ENCODE assay signal across 1 cellular context in the genomic region with DNA sequence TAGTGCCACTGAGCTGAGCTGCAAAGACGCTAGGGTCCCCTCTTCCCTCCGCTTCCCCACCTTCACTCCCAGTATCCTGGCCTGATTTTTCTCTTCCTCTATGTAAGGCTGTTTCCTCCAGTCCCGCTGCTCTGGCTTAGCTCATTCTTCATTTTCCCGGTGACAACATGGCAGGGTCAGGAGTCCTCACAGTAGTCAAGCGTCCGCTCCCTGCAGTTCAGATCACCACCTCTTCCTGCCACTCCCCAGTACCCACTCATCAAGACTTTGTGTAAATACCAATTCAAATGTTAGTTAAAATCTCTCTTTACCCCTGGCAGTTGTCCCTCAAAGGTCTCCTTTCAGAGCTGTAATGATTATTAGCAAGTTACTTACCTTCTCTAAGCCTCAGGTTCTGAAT.
TF ChIP-seq lines count a peak whose summit lies in the region.

No MANE protein-coding gene starts in this region.

TF ChIP-seq in GM23338, 12 proteins besides CTCF, POLR2A, EP300 and RAD21 (continued from another document):
- TF ChIP-seq, protein P1, sequence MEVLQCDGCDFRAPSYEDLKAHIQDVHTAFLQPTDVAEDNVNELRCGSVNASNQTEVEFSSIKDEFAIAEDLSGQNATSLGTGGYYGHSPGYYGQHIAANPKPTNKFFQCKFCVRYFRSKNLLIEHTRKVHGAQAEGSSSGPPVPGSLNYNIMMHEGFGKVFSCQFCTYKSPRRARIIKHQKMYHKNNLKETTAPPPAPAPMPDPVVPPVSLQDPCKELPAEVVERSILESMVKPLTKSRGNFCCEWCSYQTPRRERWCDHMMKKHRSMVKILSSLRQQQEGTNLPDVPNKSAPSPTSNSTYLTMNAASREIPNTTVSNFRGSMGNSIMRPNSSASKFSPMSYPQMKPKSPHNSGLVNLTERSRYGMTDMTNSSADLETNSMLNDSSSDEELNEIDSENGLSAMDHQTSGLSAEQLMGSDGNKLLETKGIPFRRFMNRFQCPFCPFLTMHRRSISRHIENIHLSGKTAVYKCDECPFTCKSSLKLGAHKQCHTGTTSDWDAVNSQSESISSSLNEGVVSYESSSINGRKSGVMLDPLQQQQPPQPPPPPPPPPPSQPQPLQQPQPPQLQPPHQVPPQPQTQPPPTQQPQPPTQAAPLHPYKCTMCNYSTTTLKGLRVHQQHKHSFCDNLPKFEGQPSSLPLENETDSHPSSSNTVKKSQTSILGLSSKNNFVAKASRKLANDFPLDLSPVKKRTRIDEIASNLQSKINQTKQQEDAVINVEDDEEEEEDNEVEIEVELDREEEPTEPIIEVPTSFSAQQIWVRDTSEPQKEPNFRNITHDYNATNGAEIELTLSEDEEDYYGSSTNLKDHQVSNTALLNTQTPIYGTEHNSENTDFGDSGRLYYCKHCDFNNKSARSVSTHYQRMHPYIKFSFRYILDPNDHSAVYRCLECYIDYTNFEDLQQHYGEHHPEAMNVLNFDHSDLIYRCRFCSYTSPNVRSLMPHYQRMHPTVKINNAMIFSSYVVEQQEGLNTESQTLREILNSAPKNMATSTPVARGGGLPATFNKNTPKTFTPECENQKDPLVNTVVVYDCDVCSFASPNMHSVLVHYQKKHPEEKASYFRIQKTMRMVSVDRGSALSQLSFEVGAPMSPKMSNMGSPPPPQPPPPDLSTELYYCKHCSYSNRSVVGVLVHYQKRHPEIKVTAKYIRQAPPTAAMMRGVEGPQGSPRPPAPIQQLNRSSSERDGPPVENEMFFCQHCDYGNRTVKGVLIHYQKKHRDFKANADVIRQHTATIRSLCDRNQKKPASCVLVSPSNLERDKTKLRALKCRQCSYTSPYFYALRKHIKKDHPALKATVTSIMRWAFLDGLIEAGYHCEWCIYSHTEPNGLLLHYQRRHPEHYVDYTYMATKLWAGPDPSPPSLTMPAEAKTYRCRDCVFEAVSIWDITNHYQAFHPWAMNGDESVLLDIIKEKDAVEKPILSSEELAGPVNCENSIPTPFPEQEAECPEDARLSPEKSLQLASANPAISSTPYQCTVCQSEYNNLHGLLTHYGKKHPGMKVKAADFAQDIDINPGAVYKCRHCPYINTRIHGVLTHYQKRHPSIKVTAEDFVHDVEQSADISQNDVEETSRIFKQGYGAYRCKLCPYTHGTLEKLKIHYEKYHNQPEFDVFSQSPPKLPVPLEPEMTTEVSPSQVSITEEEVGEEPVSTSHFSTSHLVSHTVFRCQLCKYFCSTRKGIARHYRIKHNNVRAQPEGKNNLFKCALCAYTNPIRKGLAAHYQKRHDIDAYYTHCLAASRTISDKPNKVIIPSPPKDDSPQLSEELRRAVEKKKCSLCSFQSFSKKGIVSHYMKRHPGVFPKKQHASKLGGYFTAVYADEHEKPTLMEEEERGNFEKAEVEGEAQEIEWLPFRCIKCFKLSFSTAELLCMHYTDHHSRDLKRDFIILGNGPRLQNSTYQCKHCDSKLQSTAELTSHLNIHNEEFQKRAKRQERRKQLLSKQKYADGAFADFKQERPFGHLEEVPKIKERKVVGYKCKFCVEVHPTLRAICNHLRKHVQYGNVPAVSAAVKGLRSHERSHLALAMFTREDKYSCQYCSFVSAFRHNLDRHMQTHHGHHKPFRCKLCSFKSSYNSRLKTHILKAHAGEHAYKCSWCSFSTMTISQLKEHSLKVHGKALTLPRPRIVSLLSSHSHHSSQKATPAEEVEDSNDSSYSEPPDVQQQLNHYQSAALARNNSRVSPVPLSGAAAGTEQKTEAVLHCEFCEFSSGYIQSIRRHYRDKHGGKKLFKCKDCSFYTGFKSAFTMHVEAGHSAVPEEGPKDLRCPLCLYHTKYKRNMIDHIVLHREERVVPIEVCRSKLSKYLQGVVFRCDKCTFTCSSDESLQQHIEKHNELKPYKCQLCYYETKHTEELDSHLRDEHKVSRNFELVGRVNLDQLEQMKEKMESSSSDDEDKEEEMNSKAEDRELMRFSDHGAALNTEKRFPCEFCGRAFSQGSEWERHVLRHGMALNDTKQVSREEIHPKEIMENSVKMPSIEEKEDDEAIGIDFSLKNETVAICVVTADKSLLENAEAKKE (CRISPR knock-in tag; IDR thresholded peaks at IDR 0.05) = no peak
- TF ChIP-seq NANOG (IDR thresholded peaks at IDR 0.05; ENCODE audit: borderline replicate concordance) (no peak), EZH2 (IDR thresholded peaks at IDR 0.05; ENCODE audit: low read depth, unreplicated experiment) (no peak)
- TF ChIP-seq, protein P2, sequence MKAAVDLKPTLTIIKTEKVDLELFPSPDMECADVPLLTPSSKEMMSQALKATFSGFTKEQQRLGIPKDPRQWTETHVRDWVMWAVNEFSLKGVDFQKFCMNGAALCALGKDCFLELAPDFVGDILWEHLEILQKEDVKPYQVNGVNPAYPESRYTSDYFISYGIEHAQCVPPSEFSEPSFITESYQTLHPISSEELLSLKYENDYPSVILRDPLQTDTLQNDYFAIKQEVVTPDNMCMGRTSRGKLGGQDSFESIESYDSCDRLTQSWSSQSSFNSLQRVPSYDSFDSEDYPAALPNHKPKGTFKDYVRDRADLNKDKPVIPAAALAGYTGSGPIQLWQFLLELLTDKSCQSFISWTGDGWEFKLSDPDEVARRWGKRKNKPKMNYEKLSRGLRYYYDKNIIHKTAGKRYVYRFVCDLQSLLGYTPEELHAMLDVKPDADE (IDR thresholded peaks at IDR 0.05) = no peak
